Comparison of ENCODE assay signal across 8 cellular contexts in the genomic region with DNA sequence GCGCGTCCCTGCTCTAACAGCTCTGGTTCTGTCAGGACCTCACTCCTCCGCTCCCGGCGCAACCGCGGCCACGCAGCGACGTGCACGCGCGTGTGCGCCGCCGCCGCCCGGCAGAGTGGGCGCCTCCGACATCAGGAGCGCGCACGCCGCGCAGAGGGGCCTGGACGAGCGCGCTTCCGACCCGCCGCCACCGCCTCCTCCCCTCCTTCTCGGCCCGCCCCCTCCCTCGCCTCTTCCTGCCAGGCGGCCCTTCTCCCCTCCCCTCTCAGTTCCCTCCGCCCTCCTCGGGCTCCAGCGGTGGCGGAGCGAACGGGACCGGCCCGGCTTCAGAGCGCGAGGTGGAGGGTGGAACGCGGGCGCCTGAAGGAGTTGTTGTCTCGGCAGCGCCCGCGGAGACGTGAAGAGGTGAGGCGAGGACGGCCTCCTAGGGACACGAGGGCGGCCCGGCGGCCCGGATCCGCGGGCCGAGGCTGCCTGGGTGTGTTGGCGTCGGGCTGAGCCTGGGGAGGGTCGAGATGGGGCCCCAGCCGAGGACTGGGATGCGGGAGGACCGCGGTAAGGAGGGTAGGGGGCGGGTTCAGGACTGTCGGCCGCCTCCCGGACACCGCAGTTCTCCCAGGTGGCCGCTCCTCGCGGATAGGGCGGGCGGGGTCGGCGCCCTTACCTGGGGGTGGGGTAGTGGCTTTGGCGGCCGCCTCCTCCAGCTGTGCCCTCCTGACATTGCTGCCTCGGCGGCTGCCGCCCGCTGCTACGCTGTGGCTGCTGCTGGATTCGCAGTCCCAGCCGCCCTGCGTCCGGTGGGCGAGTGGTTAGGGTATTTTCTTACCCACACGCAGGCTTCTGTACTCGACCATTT. TPM values are rescaled to one million over a fixed set of nuclear protein-coding genes. Genes with fewer than 3 reads are reported as not detected.
DNase-seq lines count a peak whose midpoint lies in the region; ATAC-seq lines count a peak whose summit lies in the region.

Gene RABGAP1L, plus strand, starts transcription at position 268 of the 856 bp plus-strand sequence.

- peak; percentile 56 for ATAC-seq in GM21390 (IDR thresholded peaks at IDR 0.05; ENCODE audit: unreplicated experiment)

- H3K4me1 ChIP-seq in HUES48 (ENCODE audit: control insufficient read depth, insufficient read depth, low read length): peaks cover 14% of the 10 kb centered on the region
- H3K4me1 ChIP-seq in NT2/D1 (ENCODE audit: insufficient read depth, insufficient read length): peaks cover 2% of the 10 kb centered on the region
- peaks cover 13% of the 10 kb centered on the region for H3K4me1 ChIP-seq in endocrine pancreas (ENCODE audit: control insufficient read depth, insufficient read depth, low read length)
- H3K4me1 ChIP-seq in mesendoderm (ENCODE audit: control insufficient read depth, low read depth, low read length): no peaks in the 10 kb centered on the region

- no peaks in the 10 kb centered on the region for H3K9me3 ChIP-seq in HUES48 (ENCODE audit: control insufficient read depth, insufficient read depth, low read length)
- H3K9me3 ChIP-seq in NT2/D1 (ENCODE audit: insufficient read depth, low read length): no peaks in the 10 kb centered on the region
- no peaks in the 10 kb centered on the region for H3K9me3 ChIP-seq in endocrine pancreas (ENCODE audit: control insufficient read depth, low read length)

- H3K9ac ChIP-seq in HUES48 (ENCODE audit: low read depth, low read length): peak within 1 kb of the TSS; percentile 72
- peak within 1 kb of the TSS; percentile 77 for H3K9ac ChIP-seq in NT2/D1 (ENCODE audit: insufficient read length, low read depth)
- peak within 1 kb of the TSS; percentile 63 for H3K9ac ChIP-seq in endocrine pancreas (ENCODE audit: control insufficient read depth, insufficient read depth, low read length)
- H3K9ac ChIP-seq in mesendoderm (ENCODE audit: low read length): peak within 1 kb of the TSS; percentile 85

- peak within 1 kb of the TSS; percentile 69 for H2BK120ac ChIP-seq in mesendoderm (ENCODE audit: low read depth, low read length)

- H3K36me3 ChIP-seq in HUES48 (ENCODE audit: control insufficient read depth, insufficient read depth, low read length) (no peaks in the 10 kb centered on the region), NT2/D1 (ENCODE audit: insufficient read depth, insufficient read length, low read length) (no peaks in the 10 kb centered on the region), endocrine pancreas (ENCODE audit: control insufficient read depth, insufficient read depth, low read length) (no peaks in the 10 kb centered on the region), mesendoderm (ENCODE audit: control insufficient read depth, insufficient read depth, low read length) (no peaks in the 10 kb centered on the region)

- H3K27me3 ChIP-seq in HUES48 (ENCODE audit: control insufficient read depth, insufficient read depth, low read length) (peaks cover 3% of the 10 kb centered on the region; the same call in 1 of the 2 replicates), NT2/D1 (ENCODE audit: insufficient read depth, insufficient read length) (peaks cover 12% of the 10 kb centered on the region), endocrine pancreas (ENCODE audit: control insufficient read depth, insufficient read depth, low read length) (no peaks in the 10 kb centered on the region), mesendoderm (ENCODE audit: insufficient read depth, low read length, poor library complexity) (no peaks in the 10 kb centered on the region)

- DNase-seq in COR-L47 (lab: John Stamatoyannopoulos, UW) (peak; percentile 85), NT2/D1 (ENCODE audit: low read depth, low spot score) (peak; percentile 73), mesendoderm (peak; percentile 97)
- peak; percentile 85 for DNase-seq in activated CD8-positive, alpha-beta memory T cell treated with anti-CD3 and anti-CD28 coated beads, Interleukin-2, amount 50 U/mL, for 1 hour (ENCODE audit: extremely low read depth)
- DNase-seq in stimulated activated CD8-positive, alpha-beta memory T cell treated with anti-CD3 and anti-CD28 coated beads, Interleukin-12 subunit alpha, Interleukin-12 subunit beta, amount 100 ng/mL, for 4 hours (ENCODE audit: low read depth): peak; percentile 91

- no peak within 1 kb of the TSS for H2AK5ac ChIP-seq in mesendoderm (ENCODE audit: low read length)

- peaks cover 5% of the 10 kb centered on the region for H3K79me1 ChIP-seq in mesendoderm (ENCODE audit: low read length)

- no CpG with 5 or more reads among the region's 97 CpGs for WGBS in mesendoderm (ENCODE audit: extremely low coverage, insufficient coverage, low lambda C conversion rate)

- peak within 1 kb of the TSS; percentile 88 for H3K4me3 ChIP-seq in HUES48 (ENCODE audit: low read depth, low read length)
- peak within 1 kb of the TSS; percentile 77 for H3K4me3 ChIP-seq in NT2/D1 (ENCODE audit: insufficient read length, low read depth)
- H3K4me3 ChIP-seq in endocrine pancreas (ENCODE audit: control insufficient read depth, insufficient read depth, low read length): peak within 1 kb of the TSS; percentile 98
- H3K4me3 ChIP-seq in mesendoderm (ENCODE audit: low read length): peak within 1 kb of the TSS; percentile 53

- H4K5ac ChIP-seq in mesendoderm (ENCODE audit: low read length): no peak within 1 kb of the TSS

- no peak within 1 kb of the TSS for H2BK15ac ChIP-seq in mesendoderm (replicated peaks; ENCODE audit: low read depth)

- H3K56ac ChIP-seq in mesendoderm (ENCODE audit: low read length): peak within 1 kb of the TSS; percentile 93

- peak within 1 kb of the TSS; percentile 88 for H3K4me2 ChIP-seq in mesendoderm (ENCODE audit: low read length)

- no peak within 1 kb of the TSS for H3K4ac ChIP-seq in mesendoderm (ENCODE audit: low read depth, low read length)

- peak within 1 kb of the TSS; percentile 69 for H3K18ac ChIP-seq in mesendoderm (ENCODE audit: low read length)

- H3K23ac ChIP-seq in mesendoderm (ENCODE audit: low read length): no peak within 1 kb of the TSS

- no peak within 1 kb of the TSS for H4K8ac ChIP-seq in mesendoderm (ENCODE audit: low read depth, low read length)

- peak within 1 kb of the TSS; percentile 72 for H2BK5ac ChIP-seq in mesendoderm (ENCODE audit: low read length)

- H3K79me2 ChIP-seq in mesendoderm (ENCODE audit: control insufficient read depth, insufficient read depth, low read length): peaks cover 2% of the 10 kb centered on the region

- peak within 1 kb of the TSS; percentile 90 for H3K27ac ChIP-seq in HUES48 (ENCODE audit: low read depth, low read length)
- peak within 1 kb of the TSS; percentile 98 for H3K27ac ChIP-seq in mesendoderm (ENCODE audit: low read depth, low read length)

RNA-seq across cellular contexts. Expression of gene RABGAP1L, which starts in this region (rescaled TPM):
- polyA plus RNA-seq in mesendoderm (2013, experiment 1 of 2): 11.9 TPM
- polyA plus RNA-seq in mesendoderm (2013, experiment 2 of 2): 13.8 TPM

Comparison
In these comparisons a context has a peak if more than half of its experiments do, and no peak if none do; other contexts are left out.
1. Peak in every context shown above with its lines: DNase-seq, ATAC-seq, H3K4me3 ChIP-seq and H3K27ac ChIP-seq.